ENCODE assay signal across 8 cellular contexts in the genomic region with DNA sequence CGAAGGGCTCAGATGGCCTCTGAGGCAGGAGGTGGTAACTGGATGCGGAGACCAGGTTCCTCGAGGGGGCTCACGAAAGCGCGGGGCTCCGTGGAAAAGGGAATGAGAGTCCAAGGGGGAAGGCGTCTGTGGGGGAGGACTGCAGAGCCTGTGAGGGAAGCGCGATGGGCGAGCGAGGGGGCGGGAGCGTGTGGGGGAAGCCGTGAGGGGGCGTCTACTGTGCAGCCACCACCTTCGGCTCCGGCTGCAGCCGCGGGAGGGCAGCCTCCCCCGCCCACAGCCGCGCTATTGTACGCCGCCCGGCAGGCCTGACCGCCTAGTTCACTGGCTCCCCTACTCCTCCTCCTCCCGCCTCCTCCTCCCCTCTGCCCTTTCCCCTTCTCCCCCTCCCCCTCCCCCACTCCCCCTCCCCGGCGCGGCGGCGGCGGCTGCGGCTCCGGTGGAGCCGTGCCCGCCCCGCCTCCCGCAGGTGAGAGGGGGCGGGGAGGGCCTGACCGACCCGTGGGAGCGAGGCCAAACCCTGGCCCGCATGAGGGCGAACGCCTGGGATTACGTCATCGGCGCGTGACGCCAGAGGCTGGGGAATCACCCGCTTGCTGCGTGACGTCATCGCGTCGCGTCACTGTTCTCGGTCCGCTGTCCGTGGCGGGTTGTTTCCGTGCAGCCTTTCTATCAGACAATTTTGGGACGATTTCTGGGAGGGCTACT. TPM values are rescaled to one million over a fixed set of nuclear protein-coding genes. Genes with fewer than 3 reads are reported as not detected.
DNase-seq lines count a peak whose midpoint lies in the region; ATAC-seq and TF ChIP-seq lines count a peak whose summit lies in the region.

A gene (minus strand): TSS at position 294 of the 708 bp plus-strand sequence. CDS start 81,574 bp downstream, outside the sequence.

- WGBS in lung, 2 donors: 1% methylated on average over 27 to 65 of the region's 65 CpGs

- no peaks in the 10 kb centered on the region for H3K9me3 ChIP-seq in lung (ENCODE audit: control insufficient read depth in 2 of 2, insufficient read depth in 1 of 2, low read length in 1 of 2)

- peaks cover 34% of the 10 kb centered on the region for H3K4me1 Mint-ChIP-seq in activated CD8-positive, alpha-beta T cell treated with anti-CD3 and anti-CD28 coated beads, Interleukin-2, amount 10 ng/mL, durations not matched to agents 7 days and 5 days (ENCODE audit: low read depth)

- peaks cover 20% of the 10 kb centered on the region for H3K27me3 Mint-ChIP-seq in activated CD8-positive, alpha-beta T cell treated with anti-CD3 and anti-CD28 coated beads, Interleukin-2, amount 10 ng/mL, durations not matched to agents 7 days and 5 days (ENCODE audit: low read depth)

- peaks cover 21% of the 10 kb centered on the region for H3K27me3 ChIP-seq in BJ (ENCODE audit: control insufficient read depth, insufficient read depth, low read length)
- no peaks in the 10 kb centered on the region for H3K27me3 ChIP-seq in lung (ENCODE audit: control insufficient read depth, insufficient read depth)

- H3K27ac ChIP-seq in lung (ENCODE audit: low read depth in 1 of 2, low read length in 1 of 2): peak within 1 kb of the TSS in 1 of 2 donors; percentile 80

- H3K36me3 ChIP-seq in BJ (ENCODE audit: control insufficient read depth, insufficient read depth, low read length): no peaks in the 10 kb centered on the region
- H3K36me3 ChIP-seq in lung (ENCODE audit: control insufficient read depth in 2 of 2, insufficient read depth in 2 of 2, low read length in 2 of 2): no peaks in the 10 kb centered on the region

- peak; percentile 68 for ATAC-seq in GM19324 (IDR thresholded peaks at IDR 0.05; ENCODE audit: low FRiP score, unreplicated experiment)
- ATAC-seq in HG03460 (IDR thresholded peaks at IDR 0.05; ENCODE audit: unreplicated experiment): peak; percentile 55
- peak; percentile 81 for ATAC-seq in activated CD8-positive, alpha-beta T cell treated with anti-CD3 and anti-CD28 coated beads, Interleukin-2, amount 10 ng/mL, durations not matched to agents 7 days and 5 days
- ATAC-seq in lung (ENCODE audit: insufficient read depth, low FRiP score): peak; percentile 85

- DNase-seq in BJ (ENCODE audit: low read depth) (no peak), NCI-H69 (lab: John Stamatoyannopoulos, UW) (peak; percentile 98), lung (ENCODE audit: low spot score) (peak; percentile 87)
- peak; percentile 90 for DNase-seq in activated CD8-positive, alpha-beta T cell treated with anti-CD3 and anti-CD28 coated beads, Interleukin-2, amount 10 ng/mL, durations not matched to agents 7 days and 5 days
- peak; percentile 92 for DNase-seq in effector CD4-positive, alpha-beta T cell
- peak; percentile 62 to 68 (median 65) for DNase-seq in stimulated activated CD4-positive, alpha-beta T cell treated with anti-CD3 and anti-CD28 coated beads, TNF-alpha, amount 100 ng/mL, for 1 hour (ENCODE audit: low read depth in 3 of 3, low spot score in 1 of 3)

- H3K4me3 ChIP-seq in BJ (ENCODE audit: low read depth, low read length) (peak within 1 kb of the TSS; percentile 59), lung (peak within 1 kb of the TSS; percentile 56)

- peaks cover 0 to 6% of the 10 kb centered on the region in 2 donors for H3K4me1 ChIP-seq in lung (ENCODE audit: control insufficient read depth in 2 of 2, insufficient read depth in 2 of 2, low read length in 2 of 2)

- TF ChIP-seq CTCF in BJ (IDR thresholded peaks at IDR 0.05; ENCODE audit: insufficient read depth, low read depth, low read length) (peak; percentile 34; the same call in 1 of the 2 replicates), lung (IDR thresholded peaks at IDR 0.05; ENCODE audit: control extremely low read depth, extremely low read depth) (no peak)

- no peaks in the 10 kb centered on the region for H3K9me3 Mint-ChIP-seq in activated CD8-positive, alpha-beta T cell treated with anti-CD3 and anti-CD28 coated beads, Interleukin-2, amount 10 ng/mL, durations not matched to agents 7 days and 5 days (ENCODE audit: insufficient read depth)

- H3K36me3 Mint-ChIP-seq in activated CD8-positive, alpha-beta T cell treated with anti-CD3 and anti-CD28 coated beads, Interleukin-2, amount 10 ng/mL, durations not matched to agents 7 days and 5 days (ENCODE audit: low read depth): no peaks in the 10 kb centered on the region

- POLR2A ChIA-PET in BJ (lab: Charles Lee): no interaction called here
- POLR2A ChIA-PET in activated CD8-positive, alpha-beta T cell treated with anti-CD3 and anti-CD28 coated beads, Interleukin-2, amount 10 ng/mL, durations not matched to agents 7 days and 5 days (lab: Charles Lee): interaction anchor here (1.2 kb wide), 1 partner anchor 24 kb away, joined by 3 read pairs; no protein-coding TSS in a partner anchor

- H3K27ac Mint-ChIP-seq in activated CD8-positive, alpha-beta T cell treated with anti-CD3 and anti-CD28 coated beads, Interleukin-2, amount 10 ng/mL, durations not matched to agents 7 days and 5 days: peak within 1 kb of the TSS; percentile 87

- peak within 1 kb of the TSS; percentile 82 for H3K4me3 Mint-ChIP-seq in activated CD8-positive, alpha-beta T cell treated with anti-CD3 and anti-CD28 coated beads, Interleukin-2, amount 10 ng/mL, durations not matched to agents 7 days and 5 days

- CTCF ChIA-PET in BJ (lab: Yijun Ruan, JAX): no interaction called here
- CTCF ChIA-PET in activated CD8-positive, alpha-beta T cell treated with anti-CD3 and anti-CD28 coated beads, Interleukin-2, amount 10 ng/mL, durations not matched to agents 7 days and 5 days (lab: Charles Lee): interaction anchor here (1.0 kb wide), 2 partner anchors 24 to 27 kb away, joined by 3 read pairs; no protein-coding TSS in a partner anchor

RNA-seq across cellular contexts. Expression of the gene that starts here (rescaled TPM):
- polyA plus RNA-seq in BJ (2011; rRNA removed) (62.3 and 66.3 TPM in 2 replicates), lung (10 to 100 TPM in 1 of 2 donors, 1 to 10 TPM in 1; 8.4 to 23.1 TPM)
- 43.9 and 59.3 TPM in 2 replicates for polyA minus RNA-seq in BJ (2011; rRNA and poly(A)+ RNA removed)
- total RNA-seq in activated CD8-positive, alpha-beta T cell treated with anti-CD3 and anti-CD28 coated beads, Interleukin-2, amount 10 ng/mL, durations not matched to agents 7 days and 5 days: 10 to 100 TPM; 85.7 to 91.5 TPM
- 10 to 100 TPM; 36.4 to 70.6 TPM for total RNA-seq in lung
